ENCODE assay signal across 8 cellular contexts in the genomic region with DNA sequence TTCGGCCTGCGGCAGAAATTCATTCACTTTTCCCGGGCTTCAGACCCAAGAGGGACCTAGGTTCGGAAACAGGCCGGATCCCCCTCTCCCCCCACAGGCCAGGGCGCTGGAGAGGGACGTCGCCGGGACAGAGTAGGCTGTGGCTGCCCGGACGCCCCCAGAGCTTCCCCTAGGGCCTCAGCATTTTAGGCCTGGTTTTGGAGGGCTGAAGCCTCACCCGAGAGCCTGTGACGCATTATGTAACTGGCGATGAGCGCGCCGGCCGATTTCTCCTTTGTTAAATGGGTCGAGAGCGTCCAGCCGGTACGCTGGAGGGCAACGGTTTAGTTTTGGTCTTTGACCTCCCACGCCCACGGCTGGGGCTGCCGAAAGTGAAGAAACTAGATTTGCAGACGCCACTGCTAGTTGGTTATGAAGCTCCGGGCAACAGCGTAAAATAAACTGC. TPM values are rescaled to one million over a fixed set of nuclear protein-coding genes. Genes with fewer than 3 reads are reported as not detected.
DNase-seq lines count a peak whose midpoint lies in the region; TF ChIP-seq lines count a peak whose summit lies in the region.

No MANE protein-coding gene starts in this region.

- H3K79me1 ChIP-seq in H9 (ENCODE audit: insufficient read depth, low read depth, low read length, poor library complexity, severe bottlenecking): peaks cover 11% of the 10 kb centered on the region

- peaks cover 37 to 50% (median 38%) of the 10 kb centered on the region in 3 experiments for H3K36me3 Mint-ChIP-seq in H9 (ENCODE audit: insufficient read depth in 1 of 3, low read depth in 3 of 3)

- peak overlapping the region; percentile 84 to 98 for H3K4me3 ChIP-seq in muscle layer of duodenum (ENCODE audit: low read depth in 1 of 2, low read length in 2 of 2)

- H2AFZ ChIP-seq in H9 (ENCODE audit: low read length): no peak overlapping the region

- H2BK15ac ChIP-seq in H9 (ENCODE audit: low read depth, low read length): no peak overlapping the region

- no peak overlapping the region for H4K91ac ChIP-seq in H9 (ENCODE audit: insufficient read length, low read depth, low read length)

- no peak for TF ChIP-seq POLR2A in erythroblast (IDR thresholded peaks at IDR 0.05; ENCODE audit: low read length)

- no peak overlapping the region for H4K8ac ChIP-seq in H9 (replicated peaks; ENCODE audit: insufficient read length, low read depth, low read length)

- peaks cover 22% of the 10 kb centered on the region; the same call in 1 of the 2 replicates for H3K79me2 ChIP-seq in H9 (ENCODE audit: insufficient read depth, low read length)

- H2BK5ac ChIP-seq in H9 (ENCODE audit: insufficient read length, low read length): no peak overlapping the region

- peaks cover 22 to 33% of the 10 kb centered on the region in 2 donors for H3K36me3 ChIP-seq in muscle layer of duodenum (ENCODE audit: control insufficient read depth in 1 of 2, insufficient read depth in 2 of 2, low read length in 2 of 2)

- WGBS in H9 (ENCODE audit: extremely low coverage, insufficient read length, low lambda C conversion rate): no CpG with 5 or more reads among the region's 29 CpGs

- H3K9ac ChIP-seq in H9 (ENCODE audit: extremely low read depth, insufficient read length, low read length): peak overlapping the region; percentile 82

- no peak overlapping the region for H2BK20ac ChIP-seq in H9 (ENCODE audit: low read depth, low read length, poor library complexity, severe bottlenecking)

- no peak overlapping the region for H3K56ac ChIP-seq in H9 (ENCODE audit: insufficient read length, low read depth, low read length)

- H3K18ac ChIP-seq in H9 (ENCODE audit: insufficient read length, low read depth, low read length): peak overlapping the region; percentile 3

- H2AK5ac ChIP-seq in H9 (ENCODE audit: insufficient read length, low read length): no peak overlapping the region

- H3K23me2 ChIP-seq in H9 (ENCODE audit: insufficient read length, low read depth, low read length, poor library complexity, severe bottlenecking): peaks cover 7% of the 10 kb centered on the region

- H3K27ac ChIP-seq in H9 (ENCODE audit: insufficient read length, low read depth, low read length): no peak overlapping the region
- peak overlapping the region; percentile 77 for H3K27ac ChIP-seq in muscle layer of duodenum (ENCODE audit: low read length)

- H3K9me3 Mint-ChIP-seq in H9: peaks cover 0 to 3% of the 10 kb centered on the region in 2 experiments; a peak in 1 of 5 replicates

- peak overlapping the region; percentile 89 for H3K4me3 Mint-ChIP-seq in H9

- H3K23ac ChIP-seq in H9 (ENCODE audit: insufficient read length, low read depth, low read length): no peak overlapping the region

- no peak overlapping the region for H2BK120ac ChIP-seq in H9 (ENCODE audit: low read depth, low read length, poor library complexity, severe bottlenecking)

- no peaks in the 10 kb centered on the region for H3K27me3 ChIP-seq in H9 (ENCODE audit: insufficient read depth, low read length)
- H3K27me3 ChIP-seq in muscle layer of duodenum (ENCODE audit: low read depth, low read length): no peaks in the 10 kb centered on the region

- peak overlapping the region; percentile 85 for H3K14ac ChIP-seq in H9 (ENCODE audit: insufficient read depth, low read length)

- DNase-seq in GM03348 (ENCODE audit: low spot score): peak; percentile 62
- peak; percentile 42 for DNase-seq in H9
- peak; percentile 46 for DNase-seq in NAMALWA (ENCODE audit: low spot score)
- DNase-seq in activated T-cell treated with anti-CD3 and anti-CD28 coated beads for 48 hours (ENCODE audit: low read depth): peak; percentile 33
- DNase-seq in erythroblast (lab: John Stamatoyannopoulos, UW): peak; percentile 44 to 58
- DNase-seq in stromal cell of bone marrow (ENCODE audit: low read depth): peak; percentile 29
- no peak for DNase-seq in NCI-H1694 (lab: John Stamatoyannopoulos, UW)

- no peaks in the 10 kb centered on the region for H4K20me1 ChIP-seq in H9 (ENCODE audit: control insufficient read depth, insufficient read depth, insufficient read length)

- no peak overlapping the region for H2BK12ac ChIP-seq in H9 (ENCODE audit: insufficient read length, low read depth, low read length)

- H3K27me3 Mint-ChIP-seq in H9 (ENCODE audit: low read depth): no peaks in the 10 kb centered on the region

- H3K27ac Mint-ChIP-seq in H9: peak overlapping the region in 2 of 3 experiments; percentile 5 to 96; a peak in 3 of 7 replicates

- no peak overlapping the region for H4K5ac ChIP-seq in H9 (ENCODE audit: insufficient read length, low read depth, low read length)

- H3K4me1 ChIP-seq in H9 (ENCODE audit: insufficient read depth, low read length): no peaks in the 10 kb centered on the region
- peaks cover 7 to 19% of the 10 kb centered on the region in 2 donors for H3K4me1 ChIP-seq in muscle layer of duodenum (ENCODE audit: control insufficient read depth in 1 of 2, insufficient read depth in 2 of 2, low read length in 2 of 2)

- peaks cover 12 to 14% of the 10 kb centered on the region in 2 experiments for H3K4me1 Mint-ChIP-seq in H9

- peak overlapping the region; percentile 68 for H3K4me2 ChIP-seq in H9 (ENCODE audit: insufficient read depth, insufficient read length, low read length)

- H3T11ph ChIP-seq in H9 (ENCODE audit: low read length): no peak overlapping the region

- no peak for TF ChIP-seq CTCF in H9 (conservative IDR thresholded peaks at IDR 0.05)

- H3K4ac ChIP-seq in H9 (ENCODE audit: low read depth, low read length): no peak overlapping the region; the same call in 1 of the 2 replicates

- H3K9me3 ChIP-seq in H9 (ENCODE audit: control insufficient read depth, low read depth, low read length) (no peaks in the 10 kb centered on the region), muscle layer of duodenum (ENCODE audit: control insufficient read depth in 1 of 2, low read length in 2 of 2) (no peaks in the 10 kb centered on the region)

RNA-seq across cellular contexts. Expression of a gene that starts 0.7 kb away (rescaled TPM):
- total RNA-seq in H9 (2021): 320 and 334 TPM in 2 replicates

RNA-seq across cellular contexts. Expression of a gene that starts 32.8 kb away (rescaled TPM):
- 89.6 and 97.4 TPM in 2 replicates for total RNA-seq in H9 (2021)
